In the genomic region with DNA sequence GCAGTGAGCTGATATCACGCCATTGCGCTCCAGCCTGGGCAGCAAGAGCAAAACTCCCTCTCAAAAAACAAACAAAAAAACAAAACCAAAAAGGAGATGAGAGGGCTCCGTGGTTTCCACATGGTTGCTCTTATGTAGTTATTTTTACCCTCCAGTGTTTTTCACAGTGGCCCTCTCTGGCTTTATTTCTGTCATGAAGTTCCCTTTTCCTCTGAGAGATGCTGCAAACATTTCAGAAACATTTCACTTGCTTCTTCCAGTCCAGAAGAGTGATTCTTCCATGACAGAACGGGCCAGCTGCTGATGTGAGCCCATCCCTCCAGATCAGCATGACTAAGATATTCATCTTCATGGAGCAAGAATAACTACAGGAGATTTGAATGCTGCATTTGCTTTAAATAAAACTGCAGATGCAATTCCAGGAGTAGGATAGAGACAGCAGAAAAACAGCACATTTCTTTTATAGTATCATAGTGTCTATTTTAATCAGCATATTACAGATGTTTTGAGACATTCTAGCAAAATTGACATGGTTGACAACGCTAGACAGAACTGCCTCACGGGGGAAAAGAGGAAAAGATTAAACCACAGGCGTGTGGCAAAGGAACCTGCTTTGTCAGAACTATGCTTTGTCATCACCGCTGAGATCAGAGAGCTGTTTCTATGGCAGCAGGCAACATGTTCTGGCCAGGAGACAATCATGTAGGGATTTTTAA, we compare ENCODE assay signal across 1 cellular context.
TF ChIP-seq lines count a peak whose summit lies in the region.

No MANE protein-coding gene starts in this region.

TF ChIP-seq in HepG2, 621 proteins besides CTCF, POLR2A, EP300 and RAD21 (continued from another document):
- TF ChIP-seq, protein P1, sequence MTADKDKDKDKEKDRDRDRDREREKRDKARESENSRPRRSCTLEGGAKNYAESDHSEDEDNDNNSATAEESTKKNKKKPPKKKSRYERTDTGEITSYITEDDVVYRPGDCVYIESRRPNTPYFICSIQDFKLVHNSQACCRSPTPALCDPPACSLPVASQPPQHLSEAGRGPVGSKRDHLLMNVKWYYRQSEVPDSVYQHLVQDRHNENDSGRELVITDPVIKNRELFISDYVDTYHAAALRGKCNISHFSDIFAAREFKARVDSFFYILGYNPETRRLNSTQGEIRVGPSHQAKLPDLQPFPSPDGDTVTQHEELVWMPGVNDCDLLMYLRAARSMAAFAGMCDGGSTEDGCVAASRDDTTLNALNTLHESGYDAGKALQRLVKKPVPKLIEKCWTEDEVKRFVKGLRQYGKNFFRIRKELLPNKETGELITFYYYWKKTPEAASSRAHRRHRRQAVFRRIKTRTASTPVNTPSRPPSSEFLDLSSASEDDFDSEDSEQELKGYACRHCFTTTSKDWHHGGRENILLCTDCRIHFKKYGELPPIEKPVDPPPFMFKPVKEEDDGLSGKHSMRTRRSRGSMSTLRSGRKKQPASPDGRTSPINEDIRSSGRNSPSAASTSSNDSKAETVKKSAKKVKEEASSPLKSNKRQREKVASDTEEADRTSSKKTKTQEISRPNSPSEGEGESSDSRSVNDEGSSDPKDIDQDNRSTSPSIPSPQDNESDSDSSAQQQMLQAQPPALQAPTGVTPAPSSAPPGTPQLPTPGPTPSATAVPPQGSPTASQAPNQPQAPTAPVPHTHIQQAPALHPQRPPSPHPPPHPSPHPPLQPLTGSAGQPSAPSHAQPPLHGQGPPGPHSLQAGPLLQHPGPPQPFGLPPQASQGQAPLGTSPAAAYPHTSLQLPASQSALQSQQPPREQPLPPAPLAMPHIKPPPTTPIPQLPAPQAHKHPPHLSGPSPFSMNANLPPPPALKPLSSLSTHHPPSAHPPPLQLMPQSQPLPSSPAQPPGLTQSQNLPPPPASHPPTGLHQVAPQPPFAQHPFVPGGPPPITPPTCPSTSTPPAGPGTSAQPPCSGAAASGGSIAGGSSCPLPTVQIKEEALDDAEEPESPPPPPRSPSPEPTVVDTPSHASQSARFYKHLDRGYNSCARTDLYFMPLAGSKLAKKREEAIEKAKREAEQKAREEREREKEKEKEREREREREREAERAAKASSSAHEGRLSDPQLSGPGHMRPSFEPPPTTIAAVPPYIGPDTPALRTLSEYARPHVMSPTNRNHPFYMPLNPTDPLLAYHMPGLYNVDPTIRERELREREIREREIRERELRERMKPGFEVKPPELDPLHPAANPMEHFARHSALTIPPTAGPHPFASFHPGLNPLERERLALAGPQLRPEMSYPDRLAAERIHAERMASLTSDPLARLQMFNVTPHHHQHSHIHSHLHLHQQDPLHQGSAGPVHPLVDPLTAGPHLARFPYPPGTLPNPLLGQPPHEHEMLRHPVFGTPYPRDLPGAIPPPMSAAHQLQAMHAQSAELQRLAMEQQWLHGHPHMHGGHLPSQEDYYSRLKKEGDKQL (CRISPR knock-in tag; IDR thresholded peaks at IDR 0.05; ENCODE audit: low read depth), result no peak
